Comparison of ENCODE assay signal across 1 cellular context in the genomic region with DNA sequence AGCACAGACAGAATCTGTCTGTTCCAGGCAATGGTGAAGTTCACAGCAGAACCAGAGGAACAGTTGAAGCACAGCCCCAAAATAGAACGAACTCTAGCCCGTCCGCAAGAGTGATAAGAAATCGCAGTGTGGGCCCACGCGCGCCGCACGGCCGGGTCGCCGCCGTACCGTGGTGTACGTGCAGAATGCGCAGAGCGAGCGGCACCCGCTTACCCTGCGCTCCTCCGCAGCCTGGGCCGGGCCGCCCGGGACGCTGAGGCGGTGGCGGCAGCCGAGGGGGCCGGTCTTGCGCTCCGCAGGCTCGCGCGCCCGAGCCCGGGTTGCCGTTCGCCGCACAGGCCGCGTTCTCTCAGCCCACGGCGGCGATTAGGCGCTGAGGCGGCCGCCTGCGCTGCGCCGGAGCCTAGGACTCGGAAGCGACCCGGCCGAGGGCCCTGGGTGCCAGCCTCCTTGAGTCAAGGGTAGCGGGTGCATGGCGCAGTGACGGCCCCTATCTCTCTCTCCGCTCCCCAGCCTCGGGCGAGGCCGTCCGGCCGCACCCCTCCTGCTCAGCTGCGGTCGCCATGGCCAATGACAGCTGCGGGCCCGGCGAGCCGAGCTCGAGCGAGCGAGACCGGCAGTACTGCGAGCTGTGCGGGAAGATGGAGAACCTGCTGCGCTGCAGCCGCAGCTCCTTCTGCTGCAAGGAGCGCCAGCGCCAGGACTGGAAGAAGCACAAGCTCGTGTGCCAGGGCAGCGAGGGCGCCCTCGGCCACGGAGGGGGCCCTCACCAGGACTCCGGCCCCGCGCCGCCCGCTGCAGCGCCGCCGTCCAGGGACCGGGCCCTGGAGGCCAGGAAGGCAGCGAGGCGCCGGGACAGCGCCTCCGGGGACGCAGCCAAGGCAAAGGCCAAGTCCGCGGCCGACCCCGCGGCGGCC.
A peak's percentile ranks its signal among the peaks of the same experiment; 100 is the strongest.
TF ChIP-seq lines count a peak whose summit lies in the region.

No MANE protein-coding gene starts in this region.

TF ChIP-seq in HepG2, 621 proteins besides CTCF, POLR2A, EP300 and RAD21 (continued from another document):
- no peak for TF ChIP-seq NFRKB (IDR thresholded peaks at IDR 0.05)
- TF ChIP-seq ZNF766 (CRISPR knock-in tag; IDR thresholded peaks at IDR 0.05; ENCODE audit: borderline replicate concordance) = no peak
- TF ChIP-seq ZNF75D (CRISPR knock-in tag; IDR thresholded peaks at IDR 0.05; ENCODE audit: borderline replicate concordance) = no peak
- 0 out of 2 replicates have a peak, but pooled peaks have one; percentile 44 for TF ChIP-seq HOXA9 (CRISPR knock-in tag; IDR thresholded peaks at IDR 0.05; ENCODE audit: borderline replicate concordance)
- 0 out of 2 replicates have a peak, but pooled peaks have one; percentile 22 for TF ChIP-seq ZNF329 (CRISPR knock-in tag; IDR thresholded peaks at IDR 0.05; ENCODE audit: low read depth)
- TF ChIP-seq, protein P1, sequence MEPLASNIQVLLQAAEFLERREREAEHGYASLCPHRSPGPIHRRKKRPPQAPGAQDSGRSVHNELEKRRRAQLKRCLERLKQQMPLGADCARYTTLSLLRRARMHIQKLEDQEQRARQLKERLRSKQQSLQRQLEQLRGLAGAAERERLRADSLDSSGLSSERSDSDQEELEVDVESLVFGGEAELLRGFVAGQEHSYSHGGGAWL (CRISPR knock-in tag; IDR thresholded peaks at IDR 0.05) = peak; percentile 52; the same call in 1 of the 2 replicates
- no peak for TF ChIP-seq NFE2 (CRISPR knock-in tag; IDR thresholded peaks at IDR 0.05)
- TF ChIP-seq ZFP37 (CRISPR knock-in tag; IDR thresholded peaks at IDR 0.05; ENCODE audit: borderline replicate concordance) = no peak
- TF ChIP-seq ARHGAP35 (CRISPR knock-in tag; IDR thresholded peaks at IDR 0.05; ENCODE audit: borderline replicate concordance) = peak; percentile 45; the same call in 1 of the 2 replicates
- no peak for TF ChIP-seq CBX2 (IDR thresholded peaks at IDR 0.05; ENCODE audit: low read depth, low read length)
- TF ChIP-seq CBX2 (CRISPR knock-in tag; IDR thresholded peaks at IDR 0.05; ENCODE audit: low read depth) = peak; percentile 46; the same call in 1 of the 2 replicates
- 0 out of 2 replicates have a peak, but pooled peaks have one; percentile 57 for TF ChIP-seq ZFP90 (CRISPR knock-in tag; IDR thresholded peaks at IDR 0.05; ENCODE audit: borderline replicate concordance)
- peak; percentile 58; the same call in 1 of the 2 replicates for TF ChIP-seq SALL1 (CRISPR knock-in tag; IDR thresholded peaks at IDR 0.05)
- TF ChIP-seq KLF12 (CRISPR knock-in tag; IDR thresholded peaks at IDR 0.05; ENCODE audit: borderline replicate concordance) = 0 out of 2 replicates have a peak, but pooled peaks have one; percentile 30
- TF ChIP-seq, protein P2, sequence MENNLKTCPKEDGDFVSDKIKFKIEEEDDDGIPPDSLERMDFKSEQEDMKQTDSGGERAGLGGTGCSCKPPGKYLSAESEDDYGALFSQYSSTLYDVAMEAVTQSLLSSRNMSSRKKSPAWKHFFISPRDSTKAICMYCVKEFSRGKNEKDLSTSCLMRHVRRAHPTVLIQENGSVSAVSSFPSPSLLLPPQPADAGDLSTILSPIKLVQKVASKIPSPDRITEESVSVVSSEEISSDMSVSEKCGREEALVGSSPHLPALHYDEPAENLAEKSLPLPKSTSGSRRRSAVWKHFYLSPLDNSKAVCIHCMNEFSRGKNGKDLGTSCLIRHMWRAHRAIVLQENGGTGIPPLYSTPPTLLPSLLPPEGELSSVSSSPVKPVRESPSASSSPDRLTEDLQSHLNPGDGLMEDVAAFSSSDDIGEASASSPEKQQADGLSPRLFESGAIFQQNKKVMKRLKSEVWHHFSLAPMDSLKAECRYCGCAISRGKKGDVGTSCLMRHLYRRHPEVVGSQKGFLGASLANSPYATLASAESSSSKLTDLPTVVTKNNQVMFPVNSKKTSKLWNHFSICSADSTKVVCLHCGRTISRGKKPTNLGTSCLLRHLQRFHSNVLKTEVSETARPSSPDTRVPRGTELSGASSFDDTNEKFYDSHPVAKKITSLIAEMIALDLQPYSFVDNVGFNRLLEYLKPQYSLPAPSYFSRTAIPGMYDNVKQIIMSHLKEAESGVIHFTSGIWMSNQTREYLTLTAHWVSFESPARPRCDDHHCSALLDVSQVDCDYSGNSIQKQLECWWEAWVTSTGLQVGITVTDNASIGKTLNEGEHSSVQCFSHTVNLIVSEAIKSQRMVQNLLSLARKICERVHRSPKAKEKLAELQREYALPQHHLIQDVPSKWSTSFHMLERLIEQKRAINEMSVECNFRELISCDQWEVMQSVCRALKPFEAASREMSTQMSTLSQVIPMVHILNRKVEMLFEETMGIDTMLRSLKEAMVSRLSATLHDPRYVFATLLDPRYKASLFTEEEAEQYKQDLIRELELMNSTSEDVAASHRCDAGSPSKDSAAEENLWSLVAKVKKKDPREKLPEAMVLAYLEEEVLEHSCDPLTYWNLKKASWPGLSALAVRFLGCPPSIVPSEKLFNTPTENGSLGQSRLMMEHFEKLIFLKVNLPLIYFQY (CRISPR knock-in tag; IDR thresholded peaks at IDR 0.05; ENCODE audit: borderline replicate concordance) = no peak
- TF ChIP-seq ZNF235 (CRISPR knock-in tag; IDR thresholded peaks at IDR 0.05; ENCODE audit: borderline replicate concordance) = 0 out of 2 replicates have a peak, but pooled peaks have one; percentile 43
- TF ChIP-seq ZNF776 (CRISPR knock-in tag; IDR thresholded peaks at IDR 0.05) = 0 out of 2 replicates have a peak, but pooled peaks have one; percentile 37
- peak; percentile 95 for TF ChIP-seq HNRNPLL (IDR thresholded peaks at IDR 0.05; ENCODE audit: low read depth, low read length, poor library complexity, severe bottlenecking)
- 0 out of 2 replicates have a peak, but pooled peaks have one; percentile 52 for TF ChIP-seq ZNF841 (CRISPR knock-in tag; IDR thresholded peaks at IDR 0.05; ENCODE audit: borderline replicate concordance)
- TF ChIP-seq, protein P3, sequence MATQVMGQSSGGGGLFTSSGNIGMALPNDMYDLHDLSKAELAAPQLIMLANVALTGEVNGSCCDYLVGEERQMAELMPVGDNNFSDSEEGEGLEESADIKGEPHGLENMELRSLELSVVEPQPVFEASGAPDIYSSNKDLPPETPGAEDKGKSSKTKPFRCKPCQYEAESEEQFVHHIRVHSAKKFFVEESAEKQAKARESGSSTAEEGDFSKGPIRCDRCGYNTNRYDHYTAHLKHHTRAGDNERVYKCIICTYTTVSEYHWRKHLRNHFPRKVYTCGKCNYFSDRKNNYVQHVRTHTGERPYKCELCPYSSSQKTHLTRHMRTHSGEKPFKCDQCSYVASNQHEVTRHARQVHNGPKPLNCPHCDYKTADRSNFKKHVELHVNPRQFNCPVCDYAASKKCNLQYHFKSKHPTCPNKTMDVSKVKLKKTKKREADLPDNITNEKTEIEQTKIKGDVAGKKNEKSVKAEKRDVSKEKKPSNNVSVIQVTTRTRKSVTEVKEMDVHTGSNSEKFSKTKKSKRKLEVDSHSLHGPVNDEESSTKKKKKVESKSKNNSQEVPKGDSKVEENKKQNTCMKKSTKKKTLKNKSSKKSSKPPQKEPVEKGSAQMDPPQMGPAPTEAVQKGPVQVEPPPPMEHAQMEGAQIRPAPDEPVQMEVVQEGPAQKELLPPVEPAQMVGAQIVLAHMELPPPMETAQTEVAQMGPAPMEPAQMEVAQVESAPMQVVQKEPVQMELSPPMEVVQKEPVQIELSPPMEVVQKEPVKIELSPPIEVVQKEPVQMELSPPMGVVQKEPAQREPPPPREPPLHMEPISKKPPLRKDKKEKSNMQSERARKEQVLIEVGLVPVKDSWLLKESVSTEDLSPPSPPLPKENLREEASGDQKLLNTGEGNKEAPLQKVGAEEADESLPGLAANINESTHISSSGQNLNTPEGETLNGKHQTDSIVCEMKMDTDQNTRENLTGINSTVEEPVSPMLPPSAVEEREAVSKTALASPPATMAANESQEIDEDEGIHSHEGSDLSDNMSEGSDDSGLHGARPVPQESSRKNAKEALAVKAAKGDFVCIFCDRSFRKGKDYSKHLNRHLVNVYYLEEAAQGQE (IDR thresholded peaks at IDR 0.05; ENCODE audit: borderline replicate concordance in 1 of 2, low read depth in 1 of 2, low read length in 2 of 2) = no peak
- peak; percentile 45; the same call in 1 of the 2 replicates for TF ChIP-seq GFI1 (CRISPR knock-in tag; IDR thresholded peaks at IDR 0.05; ENCODE audit: borderline replicate concordance)
- TF ChIP-seq, protein P4, sequence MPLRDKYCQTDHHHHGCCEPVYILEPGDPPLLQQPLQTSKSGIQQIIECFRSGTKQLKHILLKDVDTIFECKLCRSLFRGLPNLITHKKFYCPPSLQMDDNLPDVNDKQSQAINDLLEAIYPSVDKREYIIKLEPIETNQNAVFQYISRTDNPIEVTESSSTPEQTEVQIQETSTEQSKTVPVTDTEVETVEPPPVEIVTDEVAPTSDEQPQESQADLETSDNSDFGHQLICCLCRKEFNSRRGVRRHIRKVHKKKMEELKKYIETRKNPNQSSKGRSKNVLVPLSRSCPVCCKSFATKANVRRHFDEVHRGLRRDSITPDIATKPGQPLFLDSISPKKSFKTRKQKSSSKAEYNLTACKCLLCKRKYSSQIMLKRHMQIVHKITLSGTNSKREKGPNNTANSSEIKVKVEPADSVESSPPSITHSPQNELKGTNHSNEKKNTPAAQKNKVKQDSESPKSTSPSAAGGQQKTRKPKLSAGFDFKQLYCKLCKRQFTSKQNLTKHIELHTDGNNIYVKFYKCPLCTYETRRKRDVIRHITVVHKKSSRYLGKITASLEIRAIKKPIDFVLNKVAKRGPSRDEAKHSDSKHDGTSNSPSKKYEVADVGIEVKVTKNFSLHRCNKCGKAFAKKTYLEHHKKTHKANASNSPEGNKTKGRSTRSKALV (CRISPR knock-in tag; IDR thresholded peaks at IDR 0.05) = peak; percentile 88; the same call in 1 of the 2 replicates
- peak; percentile 53 for TF ChIP-seq KMT2A (CRISPR knock-in tag; IDR thresholded peaks at IDR 0.05)
- 0 out of 2 replicates have a peak, but pooled peaks have one; percentile 54 for TF ChIP-seq MEIS2 (CRISPR knock-in tag; IDR thresholded peaks at IDR 0.05)
- TF ChIP-seq, protein P5, sequence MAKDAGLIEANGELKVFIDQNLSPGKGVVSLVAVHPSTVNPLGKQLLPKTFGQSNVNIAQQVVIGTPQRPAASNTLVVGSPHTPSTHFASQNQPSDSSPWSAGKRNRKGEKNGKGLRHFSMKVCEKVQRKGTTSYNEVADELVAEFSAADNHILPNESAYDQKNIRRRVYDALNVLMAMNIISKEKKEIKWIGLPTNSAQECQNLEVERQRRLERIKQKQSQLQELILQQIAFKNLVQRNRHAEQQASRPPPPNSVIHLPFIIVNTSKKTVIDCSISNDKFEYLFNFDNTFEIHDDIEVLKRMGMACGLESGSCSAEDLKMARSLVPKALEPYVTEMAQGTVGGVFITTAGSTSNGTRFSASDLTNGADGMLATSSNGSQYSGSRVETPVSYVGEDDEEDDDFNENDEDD (CRISPR knock-in tag; IDR thresholded peaks at IDR 0.05; ENCODE audit: borderline replicate concordance) = peak; percentile 10; the same call in 1 of the 2 replicates
- TF ChIP-seq, protein P6, sequence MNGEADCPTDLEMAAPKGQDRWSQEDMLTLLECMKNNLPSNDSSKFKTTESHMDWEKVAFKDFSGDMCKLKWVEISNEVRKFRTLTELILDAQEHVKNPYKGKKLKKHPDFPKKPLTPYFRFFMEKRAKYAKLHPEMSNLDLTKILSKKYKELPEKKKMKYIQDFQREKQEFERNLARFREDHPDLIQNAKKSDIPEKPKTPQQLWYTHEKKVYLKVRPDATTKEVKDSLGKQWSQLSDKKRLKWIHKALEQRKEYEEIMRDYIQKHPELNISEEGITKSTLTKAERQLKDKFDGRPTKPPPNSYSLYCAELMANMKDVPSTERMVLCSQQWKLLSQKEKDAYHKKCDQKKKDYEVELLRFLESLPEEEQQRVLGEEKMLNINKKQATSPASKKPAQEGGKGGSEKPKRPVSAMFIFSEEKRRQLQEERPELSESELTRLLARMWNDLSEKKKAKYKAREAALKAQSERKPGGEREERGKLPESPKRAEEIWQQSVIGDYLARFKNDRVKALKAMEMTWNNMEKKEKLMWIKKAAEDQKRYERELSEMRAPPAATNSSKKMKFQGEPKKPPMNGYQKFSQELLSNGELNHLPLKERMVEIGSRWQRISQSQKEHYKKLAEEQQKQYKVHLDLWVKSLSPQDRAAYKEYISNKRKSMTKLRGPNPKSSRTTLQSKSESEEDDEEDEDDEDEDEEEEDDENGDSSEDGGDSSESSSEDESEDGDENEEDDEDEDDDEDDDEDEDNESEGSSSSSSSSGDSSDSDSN (CRISPR knock-in tag; IDR thresholded peaks at IDR 0.05) = peak; percentile 100
- TF ChIP-seq CCDC6 (CRISPR knock-in tag; IDR thresholded peaks at IDR 0.05) = peak; percentile 78
- TF ChIP-seq EED (CRISPR knock-in tag; IDR thresholded peaks at IDR 0.05) = peak; percentile 74; the same call in 1 of the 2 replicates
- no peak for TF ChIP-seq CHD4 (IDR thresholded peaks at IDR 0.05; ENCODE audit: borderline replicate concordance, low read length)
- TF ChIP-seq RNF2 (conservative IDR thresholded peaks at IDR 0.05; ENCODE audit: low read depth) = peak; percentile 73; the same call in 1 of the 2 replicates
